ENCODE assay signal across 21 cellular contexts in genomic region chr19:52212572-52213255, GRCh38. TPM values are rescaled to one million over a fixed set of nuclear protein-coding genes. Genes with fewer than 3 reads are reported as not detected.
DNase-seq lines count a peak whose midpoint lies in the region; ATAC-seq, FAIRE-seq and TF ChIP-seq lines count a peak whose summit lies in the region.
"Had no signal": no experiment of that assay in that cellular context is flagged by ENCODE, and none has a peak within 500 bp of the region (broad histone marks: within the 10 kb centered on the region; RNA-seq: fewer than 3 reads in every experiment).

No MANE protein-coding gene starts in this region.

- H2AFZ ChIP-seq in HepG2 (ENCODE audit: low read length) = no peak overlapping the region
- H2AFZ ChIP-seq: hepatocyte had no signal

- POLR2A ChIA-PET in HepG2 (lab: Yijun Ruan, JAX) (no interaction called here), activated B cell treated with CpG ODN at 0.5 μM for 24 hours (lab: Charles Lee) (no interaction called here)

- TF ChIP-seq EP300 in HepG2 (IDR thresholded peaks at IDR 0.05; ENCODE audit: low read depth in 2 of 2, low read length in 2 of 2) = no peak
- TF ChIP-seq EP300 in HepG2 (CRISPR knock-in tag; IDR thresholded peaks at IDR 0.05; ENCODE audit: borderline replicate concordance) = no peak

- no peaks in the 10 kb centered on the region for H3K4me1 Mint-ChIP-seq in activated B cell treated with CpG ODN at 0.5 μM for 24 hours
- peaks cover 3% of the 10 kb centered on the region for H3K4me1 Mint-ChIP-seq in nephron progenitor cell

- H3K4me3 ChIP-seq in HepG2 (replicated peaks in 1 of 3; ENCODE audit: insufficient read depth in 1 of 3, low read depth in 2 of 3, low read length in 3 of 3) = no peak overlapping the region
- H3K4me3 ChIP-seq in right lobe of liver = no peak overlapping the region
- no peak overlapping the region for H3K4me3 ChIP-seq in H7 (ENCODE audit: insufficient read depth, low read depth, low read length)
- no peak overlapping the region for H3K4me3 ChIP-seq in testis
- H3K4me3 ChIP-seq: gastroesophageal sphincter, GM12878, hepatocyte, upper lobe of left lung had no signal

- intact Hi-C loops in HepG2 (cut with micrococcal nuclease; ENCODE audit: unreplicated experiment) (no loop called here), right lobe of liver (cut with DNase I) (no loop called here), activated B cell treated with CpG ODN at 0.5 μM for 24 hours (cut with micrococcal nuclease) (no loop called here), testis (cut with DNase I; ENCODE audit: low total_unique reads) (no loop called here)

- BruUV-seq in HepG2 (replicated peaks; lab: Mats Ljungman, UMichigan) = no TSS peak

- CTCF ChIA-PET in HepG2 (lab: Yijun Ruan, JAX; ENCODE audit: low intra/inter-chr PET ratio, low total read pairs) (no interaction called here), activated B cell treated with CpG ODN at 0.5 μM for 24 hours (lab: Charles Lee) (no interaction called here)

- no peak for TF ChIP-seq POLR2A in HepG2 (IDR thresholded peaks at IDR 0.05; ENCODE audit: insufficient read depth in 1 of 2, low read depth in 2 of 2, low read length in 2 of 2)
- TF ChIP-seq POLR2A in right lobe of liver (IDR thresholded peaks at IDR 0.05) = no peak
- no peak for TF ChIP-seq POLR2A in testis (IDR thresholded peaks at IDR 0.05)

- H3K36me3 ChIP-seq in HepG2 (replicated peaks in 1 of 2; ENCODE audit: control insufficient read depth in 1 of 2, insufficient read depth in 2 of 2, low read length in 2 of 2) (peaks cover 40 to 87% of the 10 kb centered on the region in 2 experiments), right lobe of liver (peaks cover 8 to 94% (median 49%) of the 10 kb centered on the region in 4 donors), H7 (replicated peaks; ENCODE audit: control insufficient read depth, insufficient read depth, low read length) (peaks cover 54% of the 10 kb centered on the region), testis (ENCODE audit: low read depth, missing control alignments) (no peaks in the 10 kb centered on the region)

- no peak for TF ChIP-seq CTCF in HepG2 (CRISPR knock-in tag; IDR thresholded peaks at IDR 0.05)
- TF ChIP-seq CTCF in right lobe of liver (IDR thresholded peaks at IDR 0.05) = no peak
- no peak for TF ChIP-seq CTCF in activated B cell treated with CpG ODN at 0.5 μM for 24 hours (IDR thresholded peaks at IDR 0.05)
- no peak for TF ChIP-seq CTCF in nephron progenitor cell (IDR thresholded peaks at IDR 0.05)
- no peak for TF ChIP-seq CTCF in testis (IDR thresholded peaks at IDR 0.05)

- ATAC-seq in HepG2 = no peak
- no peak for ATAC-seq in right lobe of liver
- no peak for ATAC-seq in activated B cell treated with CpG ODN at 0.5 μM for 24 hours (ENCODE audit: low read depth)
- ATAC-seq: gastroesophageal sphincter, GM12878, left colon had no signal

- H3K27me3 Mint-ChIP-seq in activated B cell treated with CpG ODN at 0.5 μM for 24 hours (no peaks in the 10 kb centered on the region), nephron progenitor cell (ENCODE audit: low read depth, poor library complexity) (no peaks in the 10 kb centered on the region)

- no peak overlapping the region for H3K9ac ChIP-seq in HepG2 (ENCODE audit: insufficient read depth, low read depth, low read length)
- H3K9ac ChIP-seq: SK-N-SH had no signal

- H3K27me3 ChIP-seq in HepG2 (ENCODE audit: control insufficient read depth in 1 of 2, insufficient read depth in 2 of 2, low read length in 2 of 2) = no peaks in the 10 kb centered on the region
- H3K27me3 ChIP-seq in right lobe of liver = no peaks in the 10 kb centered on the region
- no peaks in the 10 kb centered on the region for H3K27me3 ChIP-seq in H7 (ENCODE audit: control insufficient read depth, insufficient read depth, low read length)
- no peaks in the 10 kb centered on the region for H3K27me3 ChIP-seq in testis
- H3K27me3 ChIP-seq: gastroesophageal sphincter, hepatocyte, upper lobe of left lung had no signal

- DNase-seq in HepG2 (ENCODE audit: low spot score) (no peak), right lobe of liver (no peak), activated B cell treated with CpG ODN at 0.5 μM for 24 hours (no peak), nephron progenitor cell (no peak), H7 (no peak), testis (no peak), NCI-H1092 treated with DMSO at 0.1 percent for 48 hours (lab: John Stamatoyannopoulos, UW) (no peak)
- DNase-seq: activated CD4-positive, alpha-beta T cell treated with anti-CD3 and anti-CD28 coated beads for 4 hours; dermis blood vessel endothelial cell; DMS 273 treated with DMSO at 0.1 percent for 48 hours; EL; Karpas-422; left colon; NCI-H446 treated with DMSO at 0.1 percent for 48 hours; nucleus accumbens; SK-N-SH; T-helper 2 cell had no signal

- H3K79me2 ChIP-seq in HepG2 (ENCODE audit: insufficient read depth, low read length) = no peaks in the 10 kb centered on the region

- H3K36me3 Mint-ChIP-seq in activated B cell treated with CpG ODN at 0.5 μM for 24 hours (ENCODE audit: low read depth) (peaks cover 93% of the 10 kb centered on the region), nephron progenitor cell (ENCODE audit: low read depth) (peaks cover 76% of the 10 kb centered on the region)

- TF ChIP-seq RAD21 in HepG2 (CRISPR knock-in tag; IDR thresholded peaks at IDR 0.05) = no peak

- FAIRE-seq in HepG2 (lab: Jason Lieb, UNC) = no peak
- FAIRE-seq: GM12878 had no signal

- H3K27ac ChIP-seq in HepG2 (ENCODE audit: extremely low read length, insufficient read depth, low read length) (no peak overlapping the region), right lobe of liver (no peak overlapping the region), testis (no peak overlapping the region)
- H3K27ac ChIP-seq: gastroesophageal sphincter, hepatocyte, upper lobe of left lung had no signal

- no peaks in the 10 kb centered on the region for H3K4me1 ChIP-seq in HepG2 (ENCODE audit: insufficient read depth, low read length)
- no peaks in the 10 kb centered on the region for H3K4me1 ChIP-seq in right lobe of liver
- no peaks in the 10 kb centered on the region for H3K4me1 ChIP-seq in testis
- H3K4me1 ChIP-seq: upper lobe of left lung had no signal

- WGBS in HepG2 (ENCODE audit: low lambda C conversion rate) = 96% methylated on average over 25 of the region's 25 CpGs
- 92% methylated on average over 6 of the region's 25 CpGs for WGBS in right lobe of liver (ENCODE audit: insufficient coverage, low coverage, low lambda C conversion rate, missing lambda C conversion rate)
- WGBS in testis, 2 donors = 92 to 96% methylated on average over 25 of the region's 25 CpGs

- H4K20me1 ChIP-seq in HepG2 (ENCODE audit: insufficient read depth, low read length) = no peaks in the 10 kb centered on the region

- H3K4me2 ChIP-seq in HepG2 (ENCODE audit: low read depth, low read length) = no peak overlapping the region
- H3K4me2 ChIP-seq: hepatocyte, SK-N-SH had no signal

- H3K27ac Mint-ChIP-seq in activated B cell treated with CpG ODN at 0.5 μM for 24 hours = peak overlapping the region; percentile 22
- H3K27ac Mint-ChIP-seq in nephron progenitor cell = peak overlapping the region; percentile 92

- H3K9me3 ChIP-seq in HepG2 (ENCODE audit: low read length) (no peaks in the 10 kb centered on the region), right lobe of liver (no peaks in the 10 kb centered on the region), testis (no peaks in the 10 kb centered on the region)
- H3K9me3 ChIP-seq: gastroesophageal sphincter, SK-N-SH, upper lobe of left lung had no signal

- H3K9me3 Mint-ChIP-seq in activated B cell treated with CpG ODN at 0.5 μM for 24 hours (no peaks in the 10 kb centered on the region), nephron progenitor cell (no peaks in the 10 kb centered on the region)

- H3K4me3 Mint-ChIP-seq in activated B cell treated with CpG ODN at 0.5 μM for 24 hours = no peak overlapping the region
- no peak overlapping the region for H3K4me3 Mint-ChIP-seq in nephron progenitor cell

- in situ Hi-C loops in HepG2 (cut with HindIII; ENCODE audit: extremely low pct_ligation_motif_present, low pct_unique_long_range_greater_than_20kb) = no loop called here

RNA-seq across cellular contexts. Expression of gene PPP2R1A, which starts 22.9 kb away (rescaled TPM):
- 130 and 141 TPM in 2 replicates for total RNA-seq in HepG2 (2016; rRNA removed; fragmentation: Illumina TruSeq; extraction: Trizol)
- total RNA-seq in HepG2 (2016; cell fraction: cytosol; rRNA removed; fragmentation: Illumina TruSeq; extraction: Trizol; ENCODE audit: low read depth) = 13.2 and 14.6 TPM in 2 replicates
- 127 and 142 TPM in 2 replicates for total RNA-seq in HepG2 (2016; cell fraction: insoluble cytoplasmic fraction; rRNA removed; fragmentation: Illumina TruSeq; extraction: Trizol)
- 48.8 and 52.7 TPM in 2 replicates for total RNA-seq in HepG2 (2016; cell fraction: membrane; rRNA removed; fragmentation: Illumina TruSeq; extraction: Trizol)
- 60.6 and 73.7 TPM in 2 replicates for total RNA-seq in HepG2 (2016; cell fraction: nucleus; rRNA removed; fragmentation: Illumina TruSeq; extraction: Trizol)
- polyA plus RNA-seq in HepG2 (2011; rRNA removed) = 86.7 and 106 TPM in 2 replicates
- 70.4 and 89.0 TPM in 2 replicates for polyA plus RNA-seq in HepG2 (2011; cell fraction: cytosol; rRNA removed)
- 66.3 and 74.9 TPM in 2 replicates for polyA plus RNA-seq in HepG2 (2011; cell fraction: nucleus; rRNA removed)
- polyA plus RNA-seq in HepG2 (2012) = 139 and 160 TPM in 2 replicates
- polyA plus RNA-seq in HepG2 (2016; cell fraction: cytosol; fragmentation: Illumina TruSeq; extraction: Trizol; ENCODE audit: low read depth) = 22.6 and 27.2 TPM in 2 replicates
- polyA plus RNA-seq in HepG2 (2016; cell fraction: insoluble cytoplasmic fraction; fragmentation: Illumina TruSeq; extraction: Trizol; ENCODE audit: low read depth) = 141 and 165 TPM in 2 replicates
- polyA plus RNA-seq in HepG2 (2016; cell fraction: membrane; fragmentation: Illumina TruSeq; extraction: Trizol; ENCODE audit: low read depth) = 51.8 and 55.1 TPM in 2 replicates
- polyA plus RNA-seq in HepG2 (2016; cell fraction: nucleus; fragmentation: Illumina TruSeq; extraction: Trizol; ENCODE audit: insufficient read depth, low read depth) = 79.3 and 95.6 TPM in 2 replicates
- 326 and 356 TPM in 2 replicates for polyA minus RNA-seq in HepG2 (2011; rRNA and poly(A)+ RNA removed; ENCODE audit: low replicate concordance)
- 120 and 131 TPM in 2 replicates for polyA minus RNA-seq in HepG2 (2011; cell fraction: cytosol; rRNA and poly(A)+ RNA removed)
- polyA minus RNA-seq in HepG2 (2011; cell fraction: nucleus; rRNA and poly(A)+ RNA removed) = 94.9 and 101 TPM in 2 replicates
- 10 to 100 TPM; 59.4 to 93.0 (median 82.4) TPM for total RNA-seq in right lobe of liver
- 244 and 245 TPM in 2 replicates for total RNA-seq in activated B cell treated with CpG ODN at 0.5 μM for 24 hours
- total RNA-seq in H7 (2014; rRNA removed; shearing (Covaris generic)) = 439 and 477 TPM in 2 replicates
- 100 to 1,000 TPM; 262 to 289 TPM for total RNA-seq in testis
- 181 TPM for polyA plus RNA-seq in testis (ENCODE audit: insufficient read depth, low read depth, low replicate concordance)

RNA-seq across cellular contexts. Expression of gene ZNF836, which starts 41.3 kb away (rescaled TPM):
- total RNA-seq in HepG2 (2016; rRNA removed; fragmentation: Illumina TruSeq; extraction: Trizol) (5.3 and 5.8 TPM in 2 replicates), right lobe of liver (1 to 10 TPM; 1.5 to 3.7 (median 2.8) TPM), activated B cell treated with CpG ODN at 0.5 μM for 24 hours (27.4 and 28.0 TPM in 2 replicates), testis (1 to 10 TPM; 5.4 to 9.2 TPM)
- 0.40 and 0.44 TPM in 2 replicates for total RNA-seq in HepG2 (2016; cell fraction: cytosol; rRNA removed; fragmentation: Illumina TruSeq; extraction: Trizol; ENCODE audit: low read depth)
- 6.1 and 6.2 TPM in 2 replicates for total RNA-seq in HepG2 (2016; cell fraction: insoluble cytoplasmic fraction; rRNA removed; fragmentation: Illumina TruSeq; extraction: Trizol)
- 2.5 and 5.1 TPM in 2 replicates for total RNA-seq in HepG2 (2016; cell fraction: membrane; rRNA removed; fragmentation: Illumina TruSeq; extraction: Trizol)
- 3.3 and 6.3 TPM in 2 replicates for total RNA-seq in HepG2 (2016; cell fraction: nucleus; rRNA removed; fragmentation: Illumina TruSeq; extraction: Trizol)
- polyA plus RNA-seq in HepG2 (2011; rRNA removed) (1.6 and 1.7 TPM in 2 replicates), testis (ENCODE audit: insufficient read depth, low read depth, low replicate concordance) (3.3 TPM)
- 1.2 and 1.4 TPM in 2 replicates for polyA plus RNA-seq in HepG2 (2011; cell fraction: cytosol; rRNA removed)
- polyA plus RNA-seq in HepG2 (2011; cell fraction: nucleus; rRNA removed) = 4.9 and 5.3 TPM in 2 replicates
- polyA plus RNA-seq in HepG2 (2012) = 5.1 and 5.7 TPM in 2 replicates
- polyA plus RNA-seq in HepG2 (2016; cell fraction: cytosol; fragmentation: Illumina TruSeq; extraction: Trizol; ENCODE audit: low read depth) = 1.4 TPM in 2 replicates
- polyA plus RNA-seq in HepG2 (2016; cell fraction: insoluble cytoplasmic fraction; fragmentation: Illumina TruSeq; extraction: Trizol; ENCODE audit: low read depth) = 4.1 and 4.7 TPM in 2 replicates
- polyA plus RNA-seq in HepG2 (2016; cell fraction: membrane; fragmentation: Illumina TruSeq; extraction: Trizol; ENCODE audit: low read depth) = 1.8 and 1.9 TPM in 2 replicates
- 7.2 and 10.4 TPM in 2 replicates for polyA plus RNA-seq in HepG2 (2016; cell fraction: nucleus; fragmentation: Illumina TruSeq; extraction: Trizol; ENCODE audit: insufficient read depth, low read depth)
- polyA minus RNA-seq in HepG2 (2011; rRNA and poly(A)+ RNA removed; ENCODE audit: low replicate concordance) = 2.0 and 3.9 TPM in 2 replicates
- polyA minus RNA-seq in HepG2 (2011; cell fraction: cytosol; rRNA and poly(A)+ RNA removed) = 3.2 and 4.6 TPM in 2 replicates
- polyA minus RNA-seq in HepG2 (2011; cell fraction: nucleus; rRNA and poly(A)+ RNA removed) = 7.6 and 10.2 TPM in 2 replicates
- 4.7 and 7.5 TPM in 2 replicates for total RNA-seq in H7 (2014; rRNA removed; shearing (Covaris generic))

RNA-seq across cellular contexts. Expression of gene ZNF766, which starts 56.7 kb away (rescaled TPM):
- total RNA-seq in HepG2 (2016; rRNA removed; fragmentation: Illumina TruSeq; extraction: Trizol) (10.3 and 15.8 TPM in 2 replicates), right lobe of liver (1 to 10 TPM; 2.3 to 6.0 (median 4.9) TPM), activated B cell treated with CpG ODN at 0.5 μM for 24 hours (33.0 and 35.0 TPM in 2 replicates), testis (10 to 100 TPM; 15.8 to 35.7 TPM)
- total RNA-seq in HepG2 (2016; cell fraction: cytosol; rRNA removed; fragmentation: Illumina TruSeq; extraction: Trizol; ENCODE audit: low read depth) = 8.2 and 11.6 TPM in 2 replicates
- 10.6 and 19.4 TPM in 2 replicates for total RNA-seq in HepG2 (2016; cell fraction: insoluble cytoplasmic fraction; rRNA removed; fragmentation: Illumina TruSeq; extraction: Trizol)
- total RNA-seq in HepG2 (2016; cell fraction: membrane; rRNA removed; fragmentation: Illumina TruSeq; extraction: Trizol) = 4.6 and 7.3 TPM in 2 replicates
- 6.1 and 7.5 TPM in 2 replicates for total RNA-seq in HepG2 (2016; cell fraction: nucleus; rRNA removed; fragmentation: Illumina TruSeq; extraction: Trizol)
- polyA plus RNA-seq in HepG2 (2011; rRNA removed) (4.2 and 5.2 TPM in 2 replicates), testis (ENCODE audit: insufficient read depth, low read depth, low replicate concordance) (30.2 TPM)
- polyA plus RNA-seq in HepG2 (2011; cell fraction: cytosol; rRNA removed) = 2.1 and 3.9 TPM in 2 replicates
- 0.66 and 2.4 TPM in 2 replicates for polyA plus RNA-seq in HepG2 (2011; cell fraction: nucleus; rRNA removed)
- polyA plus RNA-seq in HepG2 (2012) = 8.7 and 8.8 TPM in 2 replicates
- polyA plus RNA-seq in HepG2 (2016; cell fraction: cytosol; fragmentation: Illumina TruSeq; extraction: Trizol; ENCODE audit: low read depth) = 0.37 and 0.62 TPM in 2 replicates
- 10.9 and 11.7 TPM in 2 replicates for polyA plus RNA-seq in HepG2 (2016; cell fraction: insoluble cytoplasmic fraction; fragmentation: Illumina TruSeq; extraction: Trizol; ENCODE audit: low read depth)
- 0.89 and 1.6 TPM in 2 replicates for polyA plus RNA-seq in HepG2 (2016; cell fraction: membrane; fragmentation: Illumina TruSeq; extraction: Trizol; ENCODE audit: low read depth)
- 7.6 and 8.1 TPM in 2 replicates for polyA plus RNA-seq in HepG2 (2016; cell fraction: nucleus; fragmentation: Illumina TruSeq; extraction: Trizol; ENCODE audit: insufficient read depth, low read depth)
- 1.4 and 2.2 TPM in 2 replicates for polyA minus RNA-seq in HepG2 (2011; rRNA and poly(A)+ RNA removed; ENCODE audit: low replicate concordance)
- polyA minus RNA-seq in HepG2 (2011; cell fraction: cytosol; rRNA and poly(A)+ RNA removed) = 4.0 and 6.7 TPM in 2 replicates
- 7.5 and 9.0 TPM in 2 replicates for polyA minus RNA-seq in HepG2 (2011; cell fraction: nucleus; rRNA and poly(A)+ RNA removed)
- 17.0 and 33.1 TPM in 2 replicates for total RNA-seq in H7 (2014; rRNA removed; shearing (Covaris generic))
